ENCODE assay signal across 8 cellular contexts in genomic region chr2:196592912-196593881, GRCh38. TPM values are rescaled to one million over a fixed set of nuclear protein-coding genes. Genes with fewer than 3 reads are reported as not detected.
DNase-seq lines count a peak whose midpoint lies in the region; ATAC-seq, FAIRE-seq and TF ChIP-seq lines count a peak whose summit lies in the region.

Gene HECW2 (minus strand): TSS chr2:196593554.

- CTCF ChIA-PET in H1 (lab: Charles Lee; ENCODE audit: partially characterized antibody) = interaction anchor here (1.1 to 2.6 kb wide), 6 partner anchors 10 to 526 kb away, joined by 3 to 16 read pairs (median 3); no protein-coding TSS in a partner anchor

- H2BK20ac ChIP-seq in H1 (ENCODE audit: low read length) = peak within 1 kb of the TSS; percentile 72; the same call in 1 of the 2 replicates

- H4K5ac ChIP-seq in H1 (ENCODE audit: insufficient read length, low read depth, low read length) = peak within 1 kb of the TSS; percentile 23

- peak within 1 kb of the TSS; percentile 42; the same call in 1 of the 2 replicates for H2BK12ac ChIP-seq in H1 (ENCODE audit: low read depth, low read length)

- peak within 1 kb of the TSS; percentile 47 for H3K27ac ChIP-seq in HUES48 (ENCODE audit: low read depth, low read length)
- H3K27ac ChIP-seq in H1 (ENCODE audit: low read depth, low read length) = no peak within 1 kb of the TSS
- no peak within 1 kb of the TSS for H3K27ac ChIP-seq in Karpas-422 (ENCODE audit: low read length)

- H3K36me3 ChIP-seq in HUES48 (ENCODE audit: control insufficient read depth, insufficient read depth, low read length) (no peaks in the 10 kb centered on the region), H1 (ENCODE audit: control insufficient read depth in 2 of 4, insufficient read depth in 4 of 4, low read length in 3 of 4) (no peaks in the 10 kb centered on the region), Karpas-422 (ENCODE audit: insufficient read depth, low read length) (no peaks in the 10 kb centered on the region)

- H4K20me1 ChIP-seq in H1 (replicated peaks in 1 of 2; ENCODE audit: control insufficient read depth in 1 of 2, insufficient read depth in 2 of 2, low read length in 2 of 2) (no peaks in the 10 kb centered on the region), Karpas-422 (ENCODE audit: insufficient read depth, low read depth, low read length) (no peaks in the 10 kb centered on the region)

- H3K4me3 ChIP-seq in HUES48 (ENCODE audit: low read depth, low read length) (peak within 1 kb of the TSS; percentile 83), H1 (ENCODE audit: extremely low read depth in 1 of 4, insufficient read depth in 2 of 4, low read depth in 3 of 4, low read length in 4 of 4) (peak within 1 kb of the TSS; percentile 63 to 81 (median 72)), Karpas-422 (ENCODE audit: low read length) (no peak within 1 kb of the TSS)

- peak within 1 kb of the TSS; percentile 91 to 93 for H3K4me2 ChIP-seq in H1 (ENCODE audit: insufficient read depth in 1 of 2, low read depth in 2 of 2, low read length in 2 of 2)
- no peak within 1 kb of the TSS for H3K4me2 ChIP-seq in Karpas-422 (ENCODE audit: low read depth, low read length, poor library complexity, severe bottlenecking)

- H3K27me3 Mint-ChIP-seq in T-helper 17 cell = peaks cover 69% of the 10 kb centered on the region

- FAIRE-seq in H1 (lab: Jason Lieb, UNC) = no peak

- no peaks in the 10 kb centered on the region for H3K9me2 ChIP-seq in Karpas-422 (replicated peaks; ENCODE audit: insufficient read depth, low read length)

- peak within 1 kb of the TSS; percentile 70; the same call in 1 of the 2 replicates for H2AK5ac ChIP-seq in H1 (ENCODE audit: low read depth, low read length)

- H3K18ac ChIP-seq in H1 (ENCODE audit: extremely low read depth, low read length) = peak within 1 kb of the TSS; percentile 85

- TF ChIP-seq POLR2A in H1 (IDR thresholded peaks at IDR 0.05; ENCODE audit: control extremely low read depth in 1 of 2, low read depth in 2 of 2, low read length in 2 of 2) = peak; percentile 66 to 79

- no peaks in the 10 kb centered on the region for H3K79me2 ChIP-seq in H1 (ENCODE audit: control insufficient read depth in 1 of 2, insufficient read depth in 2 of 2, low read length in 2 of 2)
- H3K79me2 ChIP-seq in Karpas-422 (ENCODE audit: low read length) = no peaks in the 10 kb centered on the region

- H3K14ac ChIP-seq in H1 (ENCODE audit: insufficient read length) = no peak within 1 kb of the TSS

- H3K4me1 ChIP-seq in HUES48 (ENCODE audit: control insufficient read depth, insufficient read depth, low read length) = peaks cover 5% of the 10 kb centered on the region; the same call in 1 of the 2 replicates
- H3K4me1 ChIP-seq in H1 (replicated peaks in 1 of 4; ENCODE audit: control insufficient read depth in 3 of 4, insufficient read depth in 4 of 4, low read length in 3 of 4) = peaks cover 0 to 3% (median 1%) of the 10 kb centered on the region in 4 experiments; a peak in 3 of 7 replicates
- no peaks in the 10 kb centered on the region for H3K4me1 ChIP-seq in Karpas-422 (ENCODE audit: low read length)

- H2AFZ ChIP-seq in H1 (ENCODE audit: low read length) = peak within 1 kb of the TSS; percentile 93
- no peak within 1 kb of the TSS for H2AFZ ChIP-seq in Karpas-422 (ENCODE audit: low read length)

- H3K27ac Mint-ChIP-seq in T-helper 17 cell = no peak within 1 kb of the TSS

- peak within 1 kb of the TSS; percentile 86 for H3K4me3 Mint-ChIP-seq in T-helper 17 cell

- H3K9ac ChIP-seq in HUES48 (ENCODE audit: low read depth, low read length) = peak within 1 kb of the TSS; percentile 65
- H3K9ac ChIP-seq in H1 (replicated peaks in 1 of 4; ENCODE audit: extremely low read depth in 1 of 4, low read depth in 3 of 4, low read length in 3 of 4) = peak within 1 kb of the TSS; percentile 71 to 83 (median 78)
- H3K9ac ChIP-seq in Karpas-422 (ENCODE audit: low read length) = no peak within 1 kb of the TSS

- H3K56ac ChIP-seq in H1 (replicated peaks; ENCODE audit: insufficient read length, low read depth, low read length) = peak within 1 kb of the TSS; percentile 49

- peak within 1 kb of the TSS; percentile 95; the same call in 1 of the 2 replicates for H4K8ac ChIP-seq in H1 (ENCODE audit: extremely low read depth, insufficient read depth, low read length)

- peak within 1 kb of the TSS; percentile 88 for H4K91ac ChIP-seq in H1 (replicated peaks; ENCODE audit: insufficient read length, low read length)

- POLR2A ChIA-PET in H1 (lab: Charles Lee; ENCODE audit: partially characterized antibody) = interaction anchor here (0.7 to 2.9 kb wide), 8 partner anchors 8 to 154 kb away, joined by 3 to 10 read pairs (median 4); partner anchors contain the start of gene CCDC150

- TF ChIP-seq RAD21 in H1 (IDR thresholded peaks at IDR 0.05 in 1 of 2, conservative IDR thresholded peaks at IDR 0.05 in 1 of 2; ENCODE audit: low read depth in 2 of 2, low read length in 2 of 2) = peak in 1 of 2 experiments; percentile 2; a peak in 1 of 4 replicates

- H3K4me1 Mint-ChIP-seq in T-helper 17 cell = peaks cover 4% of the 10 kb centered on the region

- ATAC-seq in T-helper 17 cell = peak; percentile 18

- no peak within 1 kb of the TSS for H2BK120ac ChIP-seq in H1 (replicated peaks; ENCODE audit: low read depth, low read length)

- DNase-seq in Daoy (ENCODE audit: low read depth) = peak; percentile 71
- DNase-seq in GM20000 (ENCODE audit: low spot score) = peak; percentile 80
- DNase-seq in T-helper 17 cell = no peak
- DNase-seq in H1 (ENCODE audit: low read depth in 1 of 2, low spot score in 2 of 2) = peak in 1 of 2 experiments; percentile 77
- DNase-seq in lung microvascular endothelial cell (ENCODE audit: low read depth in 2 of 2) = peak; percentile 69 to 77
- DNase-seq in superior temporal gyrus (ENCODE audit: extremely low spot score) = peak; percentile 77
- DNase-seq in Karpas-422 = no peak

- peak within 1 kb of the TSS; percentile 27; the same call in 1 of the 2 replicates for H2BK5ac ChIP-seq in H1 (ENCODE audit: low read depth, low read length)

- H2BK15ac ChIP-seq in H1 (ENCODE audit: low read length) = 0 out of 2 replicates have a peak within 1 kb of the TSS, but pooled peaks have one; percentile 61

- H3K9me3 ChIP-seq in HUES48 (ENCODE audit: control insufficient read depth, insufficient read depth, low read length) (no peaks in the 10 kb centered on the region), T-helper 17 cell (ENCODE audit: control insufficient read depth, low read length, poor library complexity, severe bottlenecking) (no peaks in the 10 kb centered on the region), H1 (ENCODE audit: insufficient read depth in 2 of 2, low read depth in 1 of 2, low read length in 1 of 2) (no peaks in the 10 kb centered on the region), Karpas-422 (ENCODE audit: low read length) (no peaks in the 10 kb centered on the region)

- no peaks in the 10 kb centered on the region for H3K79me1 ChIP-seq in H1 (ENCODE audit: low read depth, low read length)

- H3K23ac ChIP-seq in H1 (ENCODE audit: insufficient read length) = no peak within 1 kb of the TSS

- peaks cover 9% of the 10 kb centered on the region for H3K23me2 ChIP-seq in H1 (ENCODE audit: low read depth, low read length)

- TF ChIP-seq EP300 in H1 (IDR thresholded peaks at IDR 0.05; ENCODE audit: borderline replicate concordance in 1 of 2, low read depth in 2 of 2, low read length in 2 of 2) = no peak

- H3K36me3 Mint-ChIP-seq in T-helper 17 cell (ENCODE audit: low read depth) = peaks cover 2% of the 10 kb centered on the region

- no peak for TF ChIP-seq CTCF in GM20000 (IDR thresholded peaks at IDR 0.05; ENCODE audit: extremely low read depth, missing control alignments)
- peak in 1 of 3 experiments; percentile 16; a peak in 1 of 4 replicates for TF ChIP-seq CTCF in H1 (IDR thresholded peaks at IDR 0.05; ENCODE audit: control extremely low read depth in 1 of 3, insufficient read depth in 1 of 3, low read depth in 1 of 3, low read length in 3 of 3)

- WGBS in H1 (ENCODE audit: extremely low coverage in 1 of 2, insufficient coverage in 1 of 2, insufficient read length in 1 of 2, insufficient replicate concordance in 2 of 2, low coverage in 1 of 2, low lambda C conversion rate in 2 of 2, missing lambda C conversion rate in 1 of 2), 2 experiments = 2% methylated on average over 40 of the region's 125 CpGs; no CpG with 5 or more reads in 1 of the 2 experiments

- H3K27me3 ChIP-seq in HUES48 (ENCODE audit: control insufficient read depth, insufficient read depth, low read length) (peaks cover 49% of the 10 kb centered on the region), H1 (replicated peaks in 1 of 4; ENCODE audit: control insufficient read depth in 3 of 4, extremely low read depth in 1 of 4, insufficient read depth in 3 of 4, low read length in 3 of 4) (peaks cover 4 to 25% (median 17%) of the 10 kb centered on the region in 4 experiments), Karpas-422 (ENCODE audit: low read length) (no peaks in the 10 kb centered on the region)

- H3K4ac ChIP-seq in H1 (replicated peaks; ENCODE audit: insufficient read length, low read depth, low read length) = peak within 1 kb of the TSS; percentile 69

TF ChIP-seq in H1, 55 proteins besides CTCF, POLR2A, EP300 and RAD21 (continues in another document):
- peak; percentile 51 for TF ChIP-seq KDM1A (IDR thresholded peaks at IDR 0.05; ENCODE audit: borderline replicate concordance, low read length)
- TF ChIP-seq TBP (IDR thresholded peaks at IDR 0.05; ENCODE audit: low read depth, low read length) = peak; percentile 48; the same call in 1 of the 2 replicates
- TF ChIP-seq RFX5 (IDR thresholded peaks at IDR 0.05; ENCODE audit: borderline replicate concordance, low read depth, low read length) = no peak
- 0 out of 2 replicates have a peak, but pooled peaks have one; percentile 29 for TF ChIP-seq CREB1 (IDR thresholded peaks at IDR 0.05)
- TF ChIP-seq TAF1 (IDR thresholded peaks at IDR 0.05; ENCODE audit: low read depth, low read length) = peak; percentile 63
- peak; percentile 85 for TF ChIP-seq ASH2L (IDR thresholded peaks at IDR 0.05; ENCODE audit: low read length)
- TF ChIP-seq BACH1 (IDR thresholded peaks at IDR 0.05; ENCODE audit: low read length) = 0 out of 2 replicates have a peak, but pooled peaks have one; percentile 7

RNA-seq across cellular contexts. Expression of gene HECW2, which starts in this region (rescaled TPM):
- 4.8 and 7.5 TPM in 2 replicates for total RNA-seq in Daoy (2014; rRNA removed; shearing (Covaris generic))
- total RNA-seq in T-helper 17 cell = 1 to 10 TPM in 1 of 2 donors, under 1 TPM in 1; 0.03 to 1.7 TPM
- total RNA-seq in H1 (2021; fragmentation: NEBNext Ultra II Directional; extraction: Animal tissue kit (Norgen Biotek cat#: 25700)) = 3.6 and 5.1 TPM in 2 replicates
- polyA plus RNA-seq in H1 (2011; rRNA removed) = 1.2 TPM in 2 replicates
- 0.92 TPM for polyA plus RNA-seq in H1 (2011; cell fraction: cytosol; rRNA removed)
- polyA plus RNA-seq in H1 (2011; cell fraction: nucleus; rRNA removed) = 2.5 TPM
- polyA plus RNA-seq in H1 (2012, experiment 1 of 2) = 1.4 to 2.0 TPM (median 1.7 TPM) in 4 replicates
- 0.26 TPM for polyA plus RNA-seq in H1 (2012, experiment 2 of 2)
- polyA plus RNA-seq in H1 (2013, experiment 1 of 2) = 1.4 TPM
- 1.5 TPM for polyA plus RNA-seq in H1 (2013, experiment 2 of 2)
- polyA minus RNA-seq in H1 (2011; rRNA and poly(A)+ RNA removed) = 9.4 and 10.9 TPM in 2 replicates
- 1.8 TPM for polyA minus RNA-seq in H1 (2011; cell fraction: cytosol; rRNA and poly(A)+ RNA removed)
- polyA minus RNA-seq in H1 (2011; cell fraction: nucleus; rRNA and poly(A)+ RNA removed) = 22.2 TPM
- 52.2 and 54.9 TPM in 2 replicates for total RNA-seq in lung microvascular endothelial cell
- 1.0 and 4.5 TPM in 2 replicates for total RNA-seq in Karpas-422 (2014; rRNA removed; shearing (Covaris generic); ENCODE audit: low replicate concordance)

Comparison
In these comparisons a context has a peak if more than half of its experiments do, and no peak if none do; other contexts are left out.
1. DNase-seq: peak in Daoy (single experiment), GM20000 (single experiment), lung microvascular endothelial cell (2 of 2) and superior temporal gyrus (single experiment); none in T-helper 17 cell (0 of 3) and Karpas-422 (single experiment).